Comparison of ENCODE assay signal across 1 cellular context in the genomic region with DNA sequence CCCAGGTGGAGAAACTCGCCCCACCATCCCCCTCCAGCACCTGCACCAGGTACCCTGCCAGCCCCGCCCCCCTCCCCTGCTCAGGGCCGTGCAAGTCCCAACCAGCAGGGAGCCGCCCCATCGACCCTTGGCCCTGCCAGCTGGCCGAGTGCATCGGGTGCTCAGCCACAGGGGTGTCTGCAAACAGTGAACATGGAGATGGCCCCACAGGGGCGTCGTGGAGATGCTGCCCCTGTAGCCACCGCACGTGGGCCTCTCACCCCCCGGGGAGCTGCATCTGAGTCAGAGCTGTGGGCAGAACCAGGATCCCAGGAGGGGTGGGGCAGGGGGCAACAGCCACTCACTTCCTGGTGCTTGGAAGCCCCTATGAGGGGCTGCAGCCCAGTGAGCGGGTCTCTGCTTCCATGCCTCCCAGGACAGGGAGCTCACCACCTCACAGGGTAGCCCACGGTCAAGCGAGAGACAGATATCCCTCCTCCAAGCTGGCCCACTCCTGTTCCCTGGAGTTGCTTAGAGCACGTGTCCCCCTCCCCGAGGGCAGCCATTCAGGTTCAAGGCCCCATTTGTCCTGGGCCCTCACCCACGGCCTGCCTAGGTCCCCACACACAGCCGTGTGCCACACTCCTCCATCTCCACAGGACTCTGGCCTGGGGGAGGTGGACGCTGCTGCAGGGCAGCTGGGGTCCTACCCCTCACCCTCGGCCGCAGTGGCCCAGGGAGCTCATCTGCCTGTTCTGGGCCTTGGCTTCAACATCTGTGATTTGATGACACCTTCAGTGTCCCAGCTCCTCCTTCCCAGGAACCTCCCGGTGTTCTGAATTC.
TF ChIP-seq lines count a peak whose summit lies in the region.

No MANE protein-coding gene starts in this region.

TF ChIP-seq in HepG2, 621 proteins besides CTCF, POLR2A, EP300 and RAD21 (continued from another document and continues in another):
- TF ChIP-seq, protein P1, sequence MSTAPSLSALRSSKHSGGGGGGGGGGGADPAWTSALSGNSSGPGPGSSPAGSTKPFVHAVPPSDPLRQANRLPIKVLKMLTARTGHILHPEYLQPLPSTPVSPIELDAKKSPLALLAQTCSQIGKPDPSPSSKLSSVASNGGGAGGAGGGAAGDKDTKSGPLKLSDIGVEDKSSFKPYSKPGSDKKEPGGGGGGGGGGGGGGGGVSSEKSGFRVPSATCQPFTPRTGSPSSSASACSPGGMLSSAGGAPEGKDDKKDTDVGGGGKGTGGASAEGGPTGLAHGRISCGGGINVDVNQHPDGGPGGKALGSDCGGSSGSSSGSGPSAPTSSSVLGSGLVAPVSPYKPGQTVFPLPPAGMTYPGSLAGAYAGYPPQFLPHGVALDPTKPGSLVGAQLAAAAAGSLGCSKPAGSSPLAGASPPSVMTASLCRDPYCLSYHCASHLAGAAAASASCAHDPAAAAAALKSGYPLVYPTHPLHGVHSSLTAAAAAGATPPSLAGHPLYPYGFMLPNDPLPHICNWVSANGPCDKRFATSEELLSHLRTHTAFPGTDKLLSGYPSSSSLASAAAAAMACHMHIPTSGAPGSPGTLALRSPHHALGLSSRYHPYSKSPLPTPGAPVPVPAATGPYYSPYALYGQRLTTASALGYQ (CRISPR knock-in tag; IDR thresholded peaks at IDR 0.05), result no peak
- TF ChIP-seq, protein P2, sequence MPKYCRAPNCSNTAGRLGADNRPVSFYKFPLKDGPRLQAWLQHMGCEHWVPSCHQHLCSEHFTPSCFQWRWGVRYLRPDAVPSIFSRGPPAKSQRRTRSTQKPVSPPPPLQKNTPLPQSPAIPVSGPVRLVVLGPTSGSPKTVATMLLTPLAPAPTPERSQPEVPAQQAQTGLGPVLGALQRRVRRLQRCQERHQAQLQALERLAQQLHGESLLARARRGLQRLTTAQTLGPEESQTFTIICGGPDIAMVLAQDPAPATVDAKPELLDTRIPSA (CRISPR knock-in tag; IDR thresholded peaks at IDR 0.05; ENCODE audit: borderline replicate concordance), result no peak
- TF ChIP-seq, protein P3, sequence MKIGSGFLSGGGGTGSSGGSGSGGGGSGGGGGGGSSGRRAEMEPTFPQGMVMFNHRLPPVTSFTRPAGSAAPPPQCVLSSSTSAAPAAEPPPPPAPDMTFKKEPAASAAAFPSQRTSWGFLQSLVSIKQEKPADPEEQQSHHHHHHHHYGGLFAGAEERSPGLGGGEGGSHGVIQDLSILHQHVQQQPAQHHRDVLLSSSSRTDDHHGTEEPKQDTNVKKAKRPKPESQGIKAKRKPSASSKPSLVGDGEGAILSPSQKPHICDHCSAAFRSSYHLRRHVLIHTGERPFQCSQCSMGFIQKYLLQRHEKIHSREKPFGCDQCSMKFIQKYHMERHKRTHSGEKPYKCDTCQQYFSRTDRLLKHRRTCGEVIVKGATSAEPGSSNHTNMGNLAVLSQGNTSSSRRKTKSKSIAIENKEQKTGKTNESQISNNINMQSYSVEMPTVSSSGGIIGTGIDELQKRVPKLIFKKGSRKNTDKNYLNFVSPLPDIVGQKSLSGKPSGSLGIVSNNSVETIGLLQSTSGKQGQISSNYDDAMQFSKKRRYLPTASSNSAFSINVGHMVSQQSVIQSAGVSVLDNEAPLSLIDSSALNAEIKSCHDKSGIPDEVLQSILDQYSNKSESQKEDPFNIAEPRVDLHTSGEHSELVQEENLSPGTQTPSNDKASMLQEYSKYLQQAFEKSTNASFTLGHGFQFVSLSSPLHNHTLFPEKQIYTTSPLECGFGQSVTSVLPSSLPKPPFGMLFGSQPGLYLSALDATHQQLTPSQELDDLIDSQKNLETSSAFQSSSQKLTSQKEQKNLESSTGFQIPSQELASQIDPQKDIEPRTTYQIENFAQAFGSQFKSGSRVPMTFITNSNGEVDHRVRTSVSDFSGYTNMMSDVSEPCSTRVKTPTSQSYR (CRISPR knock-in tag; IDR thresholded peaks at IDR 0.05; ENCODE audit: borderline replicate concordance), result peak; percentile 79
- TF ChIP-seq CHD4 (IDR thresholded peaks at IDR 0.05; ENCODE audit: borderline replicate concordance, low read length), result no peak
- TF ChIP-seq, protein P4, sequence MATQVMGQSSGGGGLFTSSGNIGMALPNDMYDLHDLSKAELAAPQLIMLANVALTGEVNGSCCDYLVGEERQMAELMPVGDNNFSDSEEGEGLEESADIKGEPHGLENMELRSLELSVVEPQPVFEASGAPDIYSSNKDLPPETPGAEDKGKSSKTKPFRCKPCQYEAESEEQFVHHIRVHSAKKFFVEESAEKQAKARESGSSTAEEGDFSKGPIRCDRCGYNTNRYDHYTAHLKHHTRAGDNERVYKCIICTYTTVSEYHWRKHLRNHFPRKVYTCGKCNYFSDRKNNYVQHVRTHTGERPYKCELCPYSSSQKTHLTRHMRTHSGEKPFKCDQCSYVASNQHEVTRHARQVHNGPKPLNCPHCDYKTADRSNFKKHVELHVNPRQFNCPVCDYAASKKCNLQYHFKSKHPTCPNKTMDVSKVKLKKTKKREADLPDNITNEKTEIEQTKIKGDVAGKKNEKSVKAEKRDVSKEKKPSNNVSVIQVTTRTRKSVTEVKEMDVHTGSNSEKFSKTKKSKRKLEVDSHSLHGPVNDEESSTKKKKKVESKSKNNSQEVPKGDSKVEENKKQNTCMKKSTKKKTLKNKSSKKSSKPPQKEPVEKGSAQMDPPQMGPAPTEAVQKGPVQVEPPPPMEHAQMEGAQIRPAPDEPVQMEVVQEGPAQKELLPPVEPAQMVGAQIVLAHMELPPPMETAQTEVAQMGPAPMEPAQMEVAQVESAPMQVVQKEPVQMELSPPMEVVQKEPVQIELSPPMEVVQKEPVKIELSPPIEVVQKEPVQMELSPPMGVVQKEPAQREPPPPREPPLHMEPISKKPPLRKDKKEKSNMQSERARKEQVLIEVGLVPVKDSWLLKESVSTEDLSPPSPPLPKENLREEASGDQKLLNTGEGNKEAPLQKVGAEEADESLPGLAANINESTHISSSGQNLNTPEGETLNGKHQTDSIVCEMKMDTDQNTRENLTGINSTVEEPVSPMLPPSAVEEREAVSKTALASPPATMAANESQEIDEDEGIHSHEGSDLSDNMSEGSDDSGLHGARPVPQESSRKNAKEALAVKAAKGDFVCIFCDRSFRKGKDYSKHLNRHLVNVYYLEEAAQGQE (IDR thresholded peaks at IDR 0.05; ENCODE audit: borderline replicate concordance in 1 of 2, low read depth in 1 of 2, low read length in 2 of 2), result no peak
- TF ChIP-seq ZNF772 (CRISPR knock-in tag; IDR thresholded peaks at IDR 0.05), result no peak
- 0 out of 2 replicates have a peak, but pooled peaks have one; percentile 34 for TF ChIP-seq SIN3A (IDR thresholded peaks at IDR 0.05; ENCODE audit: borderline replicate concordance, low read depth, low read length)
- TF ChIP-seq, protein P5, sequence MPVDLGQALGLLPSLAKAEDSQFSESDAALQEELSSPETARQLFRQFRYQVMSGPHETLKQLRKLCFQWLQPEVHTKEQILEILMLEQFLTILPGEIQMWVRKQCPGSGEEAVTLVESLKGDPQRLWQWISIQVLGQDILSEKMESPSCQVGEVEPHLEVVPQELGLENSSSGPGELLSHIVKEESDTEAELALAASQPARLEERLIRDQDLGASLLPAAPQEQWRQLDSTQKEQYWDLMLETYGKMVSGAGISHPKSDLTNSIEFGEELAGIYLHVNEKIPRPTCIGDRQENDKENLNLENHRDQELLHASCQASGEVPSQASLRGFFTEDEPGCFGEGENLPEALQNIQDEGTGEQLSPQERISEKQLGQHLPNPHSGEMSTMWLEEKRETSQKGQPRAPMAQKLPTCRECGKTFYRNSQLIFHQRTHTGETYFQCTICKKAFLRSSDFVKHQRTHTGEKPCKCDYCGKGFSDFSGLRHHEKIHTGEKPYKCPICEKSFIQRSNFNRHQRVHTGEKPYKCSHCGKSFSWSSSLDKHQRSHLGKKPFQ (CRISPR knock-in tag; IDR thresholded peaks at IDR 0.05; ENCODE audit: insufficient replicate concordance), result no peak
- TF ChIP-seq, protein P6, sequence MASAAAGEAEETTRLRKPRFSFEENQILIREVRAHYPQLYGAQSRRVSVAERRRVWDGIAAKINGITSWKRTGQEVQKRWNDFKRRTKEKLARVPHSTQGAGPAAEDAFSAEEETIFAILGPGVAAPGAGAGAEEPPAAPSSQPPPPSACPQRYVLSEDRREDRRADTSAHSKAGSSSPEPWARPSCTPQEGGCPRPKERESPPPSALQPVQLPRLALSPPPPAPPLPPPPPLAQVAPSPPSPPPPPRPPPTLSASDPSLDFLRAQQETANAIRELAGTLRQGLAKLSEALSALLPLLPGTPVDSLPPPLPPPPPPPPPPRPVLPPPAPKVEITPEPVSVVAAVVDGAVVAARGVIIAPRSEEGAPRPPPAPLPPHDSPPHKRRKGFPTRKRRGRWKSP (CRISPR knock-in tag; IDR thresholded peaks at IDR 0.05), result no peak
- TF ChIP-seq, protein P7, sequence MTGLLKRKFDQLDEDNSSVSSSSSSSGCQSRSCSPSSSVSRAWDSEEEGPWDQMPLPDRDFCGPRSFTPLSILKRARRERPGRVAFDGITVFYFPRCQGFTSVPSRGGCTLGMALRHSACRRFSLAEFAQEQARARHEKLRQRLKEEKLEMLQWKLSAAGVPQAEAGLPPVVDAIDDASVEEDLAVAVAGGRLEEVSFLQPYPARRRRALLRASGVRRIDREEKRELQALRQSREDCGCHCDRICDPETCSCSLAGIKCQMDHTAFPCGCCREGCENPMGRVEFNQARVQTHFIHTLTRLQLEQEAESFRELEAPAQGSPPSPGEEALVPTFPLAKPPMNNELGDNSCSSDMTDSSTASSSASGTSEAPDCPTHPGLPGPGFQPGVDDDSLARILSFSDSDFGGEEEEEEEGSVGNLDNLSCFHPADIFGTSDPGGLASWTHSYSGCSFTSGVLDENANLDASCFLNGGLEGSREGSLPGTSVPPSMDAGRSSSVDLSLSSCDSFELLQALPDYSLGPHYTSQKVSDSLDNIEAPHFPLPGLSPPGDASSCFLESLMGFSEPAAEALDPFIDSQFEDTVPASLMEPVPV (CRISPR knock-in tag; IDR thresholded peaks at IDR 0.05), result peak; percentile 82; the same call in 1 of the 2 replicates
- TF ChIP-seq MEF2D (CRISPR knock-in tag; IDR thresholded peaks at IDR 0.05), result 0 out of 2 replicates have a peak, but pooled peaks have one; percentile 40
- TF ChIP-seq KDM4B (CRISPR knock-in tag; IDR thresholded peaks at IDR 0.05), result no peak
- TF ChIP-seq SNAI1 (CRISPR knock-in tag; IDR thresholded peaks at IDR 0.05; ENCODE audit: borderline replicate concordance), result no peak
- TF ChIP-seq PRMT3 (CRISPR knock-in tag; IDR thresholded peaks at IDR 0.05; ENCODE audit: borderline replicate concordance, low read depth), result no peak
- TF ChIP-seq, protein P8, sequence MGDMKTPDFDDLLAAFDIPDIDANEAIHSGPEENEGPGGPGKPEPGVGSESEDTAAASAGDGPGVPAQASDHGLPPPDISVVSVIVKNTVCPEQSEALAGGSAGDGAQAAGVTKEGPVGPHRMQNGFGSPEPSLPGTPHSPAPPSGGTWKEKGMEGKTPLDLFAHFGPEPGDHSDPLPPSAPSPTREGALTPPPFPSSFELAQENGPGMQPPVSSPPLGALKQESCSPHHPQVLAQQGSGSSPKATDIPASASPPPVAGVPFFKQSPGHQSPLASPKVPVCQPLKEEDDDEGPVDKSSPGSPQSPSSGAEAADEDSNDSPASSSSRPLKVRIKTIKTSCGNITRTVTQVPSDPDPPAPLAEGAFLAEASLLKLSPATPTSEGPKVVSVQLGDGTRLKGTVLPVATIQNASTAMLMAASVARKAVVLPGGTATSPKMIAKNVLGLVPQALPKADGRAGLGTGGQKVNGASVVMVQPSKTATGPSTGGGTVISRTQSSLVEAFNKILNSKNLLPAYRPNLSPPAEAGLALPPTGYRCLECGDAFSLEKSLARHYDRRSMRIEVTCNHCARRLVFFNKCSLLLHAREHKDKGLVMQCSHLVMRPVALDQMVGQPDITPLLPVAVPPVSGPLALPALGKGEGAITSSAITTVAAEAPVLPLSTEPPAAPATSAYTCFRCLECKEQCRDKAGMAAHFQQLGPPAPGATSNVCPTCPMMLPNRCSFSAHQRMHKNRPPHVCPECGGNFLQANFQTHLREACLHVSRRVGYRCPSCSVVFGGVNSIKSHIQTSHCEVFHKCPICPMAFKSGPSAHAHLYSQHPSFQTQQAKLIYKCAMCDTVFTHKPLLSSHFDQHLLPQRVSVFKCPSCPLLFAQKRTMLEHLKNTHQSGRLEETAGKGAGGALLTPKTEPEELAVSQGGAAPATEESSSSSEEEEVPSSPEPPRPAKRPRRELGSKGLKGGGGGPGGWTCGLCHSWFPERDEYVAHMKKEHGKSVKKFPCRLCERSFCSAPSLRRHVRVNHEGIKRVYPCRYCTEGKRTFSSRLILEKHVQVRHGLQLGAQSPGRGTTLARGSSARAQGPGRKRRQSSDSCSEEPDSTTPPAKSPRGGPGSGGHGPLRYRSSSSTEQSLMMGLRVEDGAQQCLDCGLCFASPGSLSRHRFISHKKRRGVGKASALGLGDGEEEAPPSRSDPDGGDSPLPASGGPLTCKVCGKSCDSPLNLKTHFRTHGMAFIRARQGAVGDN (CRISPR knock-in tag; IDR thresholded peaks at IDR 0.05), result peak; percentile 97
- TF ChIP-seq, protein P9, sequence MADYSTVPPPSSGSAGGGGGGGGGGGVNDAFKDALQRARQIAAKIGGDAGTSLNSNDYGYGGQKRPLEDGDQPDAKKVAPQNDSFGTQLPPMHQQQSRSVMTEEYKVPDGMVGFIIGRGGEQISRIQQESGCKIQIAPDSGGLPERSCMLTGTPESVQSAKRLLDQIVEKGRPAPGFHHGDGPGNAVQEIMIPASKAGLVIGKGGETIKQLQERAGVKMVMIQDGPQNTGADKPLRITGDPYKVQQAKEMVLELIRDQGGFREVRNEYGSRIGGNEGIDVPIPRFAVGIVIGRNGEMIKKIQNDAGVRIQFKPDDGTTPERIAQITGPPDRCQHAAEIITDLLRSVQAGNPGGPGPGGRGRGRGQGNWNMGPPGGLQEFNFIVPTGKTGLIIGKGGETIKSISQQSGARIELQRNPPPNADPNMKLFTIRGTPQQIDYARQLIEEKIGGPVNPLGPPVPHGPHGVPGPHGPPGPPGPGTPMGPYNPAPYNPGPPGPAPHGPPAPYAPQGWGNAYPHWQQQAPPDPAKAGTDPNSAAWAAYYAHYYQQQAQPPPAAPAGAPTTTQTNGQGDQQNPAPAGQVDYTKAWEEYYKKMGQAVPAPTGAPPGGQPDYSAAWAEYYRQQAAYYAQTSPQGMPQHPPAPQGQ (CRISPR knock-in tag; IDR thresholded peaks at IDR 0.05; ENCODE audit: borderline replicate concordance), result no peak
- TF ChIP-seq, protein P10, sequence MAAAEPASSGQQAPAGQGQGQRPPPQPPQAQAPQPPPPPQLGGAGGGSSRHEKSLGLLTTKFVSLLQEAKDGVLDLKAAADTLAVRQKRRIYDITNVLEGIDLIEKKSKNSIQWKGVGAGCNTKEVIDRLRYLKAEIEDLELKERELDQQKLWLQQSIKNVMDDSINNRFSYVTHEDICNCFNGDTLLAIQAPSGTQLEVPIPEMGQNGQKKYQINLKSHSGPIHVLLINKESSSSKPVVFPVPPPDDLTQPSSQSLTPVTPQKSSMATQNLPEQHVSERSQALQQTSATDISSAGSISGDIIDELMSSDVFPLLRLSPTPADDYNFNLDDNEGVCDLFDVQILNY (CRISPR knock-in tag; conservative IDR thresholded peaks at IDR 0.05), result no peak
- TF ChIP-seq CENPT (CRISPR knock-in tag; IDR thresholded peaks at IDR 0.05; ENCODE audit: low read depth), result no peak
- TF ChIP-seq, protein P11, sequence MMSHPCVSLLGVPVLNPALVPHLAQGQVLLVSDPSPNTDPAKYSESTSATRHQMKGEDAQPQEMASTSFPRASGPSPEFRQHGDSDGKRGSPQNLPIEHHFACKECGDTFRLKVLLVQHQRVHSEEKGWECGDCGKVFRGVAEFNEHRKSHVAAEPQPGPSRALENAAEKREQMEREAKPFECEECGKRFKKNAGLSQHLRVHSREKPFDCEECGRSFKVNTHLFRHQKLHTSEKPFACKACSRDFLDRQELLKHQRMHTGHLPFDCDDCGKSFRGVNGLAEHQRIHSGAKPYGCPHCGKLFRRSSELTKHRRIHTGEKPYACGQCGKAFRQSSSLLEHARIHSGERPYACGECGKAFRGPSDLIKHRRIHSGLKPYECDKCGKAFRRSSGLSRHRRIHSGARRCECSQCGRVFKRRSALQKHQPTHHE (CRISPR knock-in tag; IDR thresholded peaks at IDR 0.05; ENCODE audit: borderline replicate concordance), result no peak
- TF ChIP-seq ZNF564 (CRISPR knock-in tag; IDR thresholded peaks at IDR 0.05), result no peak
- TF ChIP-seq ZNF839 (CRISPR knock-in tag; IDR thresholded peaks at IDR 0.05; ENCODE audit: borderline replicate concordance), result no peak
